14 cellular contexts compared by ENCODE assay signal in genomic region chr13:41568990-41569387, GRCh38.
DNase-seq lines count a peak whose midpoint lies in the region; ATAC-seq and TF ChIP-seq lines count a peak whose summit lies in the region.
"Had no signal": no experiment of that assay in that cellular context is flagged by ENCODE, and none has a peak within 500 bp of the region (broad histone marks: within the 10 kb centered on the region; RNA-seq: fewer than 3 reads in every experiment).

No MANE protein-coding gene starts in this region.

- H3K9ac ChIP-seq in GM23248: no peak overlapping the region
- H3K9ac ChIP-seq: parathyroid adenoma had no signal

- no peaks in the 10 kb centered on the region for H4K20me1 ChIP-seq in GM23248 (ENCODE audit: insufficient read depth)

- H3K4me3 ChIP-seq in GM23248 (no peak overlapping the region), fibroblast of the aortic adventitia (ENCODE audit: low read depth, low read length) (no peak overlapping the region)

- no peaks in the 10 kb centered on the region for H3K36me3 ChIP-seq in GM23248 (ENCODE audit: low read depth)

- H3K4me1 ChIP-seq in GM23248 (ENCODE audit: insufficient read depth): peaks cover 33% of the 10 kb centered on the region
- H3K4me1 ChIP-seq: parathyroid adenoma had no signal

- H3K79me2 ChIP-seq in GM23248 (ENCODE audit: insufficient read depth): no peaks in the 10 kb centered on the region
- H3K79me2 ChIP-seq: parathyroid adenoma had no signal

- peak overlapping the region; percentile 6 for H3K4me2 ChIP-seq in GM23248 (ENCODE audit: unreplicated experiment)

- no peaks in the 10 kb centered on the region for H3K9me3 ChIP-seq in GM23248 (ENCODE audit: low read depth)

- 22 to 23% methylated on average over 2 of the region's 2 CpGs for WGBS in GM23248 (ENCODE audit: low coverage in 1 of 2, low lambda C conversion rate in 2 of 2, missing lambda C conversion rate in 2 of 2), 2 experiments

- DNase-seq in GM23248: peak; percentile 64
- peak; percentile 72 for DNase-seq in amniotic epithelial cell (ENCODE audit: low read depth)
- DNase-seq in fibroblast of the aortic adventitia (ENCODE audit: low read depth): peak; percentile 84
- DNase-seq in stromal cell of bone marrow (ENCODE audit: low read depth): peak; percentile 73
- DNase-seq in germinal center (ENCODE audit: low spot score): no peak
- DNase-seq in NCI-H2196 (lab: John Stamatoyannopoulos, UW; ENCODE audit: unreplicated experiment): no peak
- DNase-seq: activated CD8-positive, alpha-beta memory T cell treated with anti-CD3 and anti-CD28 coated beads for 24 hours; activated naive CD4-positive, alpha-beta T cell treated with Interleukin-2 at 50 U/mL for 16 hours; effector memory CD4-positive, alpha-beta T cell; NCI-H510A treated with DMSO at 0.1 percent for 48 hours; stimulated activated CD4-positive, alpha-beta T cell treated with anti-CD3 and anti-CD28 coated beads, Interleukin-4, amount 100 ng/mL, for 4 hours; stimulated activated naive CD8-positive, alpha-beta T cell treated with anti-CD3 and anti-CD28 coated beads, Interleukin-15, amount 100 ng/mL, for 72 hours had no signal

- no peak overlapping the region for H2AFZ ChIP-seq in GM23248
- H2AFZ ChIP-seq: parathyroid adenoma had no signal

- ATAC-seq in GM21737 (IDR thresholded peaks at IDR 0.05; ENCODE audit: unreplicated experiment): no peak
- ATAC-seq: stimulated activated naive CD8-positive, alpha-beta T cell treated with anti-CD3 and anti-CD28 coated beads, Interleukin-15, amount 100 ng/mL, for 72 hours had no signal

- no peaks in the 10 kb centered on the region for H3K27me3 ChIP-seq in GM23248 (replicated peaks; ENCODE audit: insufficient read depth)

- TF ChIP-seq CTCF in fibroblast of the aortic adventitia (IDR thresholded peaks at IDR 0.05; ENCODE audit: insufficient read depth, low read length): peak; percentile 41

- in situ Hi-C loops in GM23248 (cut with MboI): no loop called here

- no peaks in the 10 kb centered on the region for H3K9me2 ChIP-seq in GM23248 (ENCODE audit: insufficient read depth)

- no peak overlapping the region for H3K27ac ChIP-seq in GM23248
- H3K27ac ChIP-seq: parathyroid adenoma had no signal

- peaks cover 24% of the 10 kb centered on the region; the same call in 1 of the 2 replicates for H3F3A ChIP-seq in GM23248 (ENCODE audit: insufficient read depth)

Comparison
In these comparisons a context has a peak if more than half of its experiments do, and no peak if none do; other contexts are left out.
1. DNase-seq: peak in GM23248 (single experiment), amniotic epithelial cell (single experiment), fibroblast of the aortic adventitia (single experiment) and stromal cell of bone marrow (single experiment); none in germinal center (single experiment) and NCI-H2196 (single experiment).